In genomic region chr9:104093647-104094533, GRCh38 we compare ENCODE assay signal across 8 cellular contexts. TPM values are rescaled to one million over a fixed set of nuclear protein-coding genes. Genes with fewer than 3 reads are reported as not detected.
DNase-seq lines count a peak whose midpoint lies in the region; ATAC-seq, FAIRE-seq and TF ChIP-seq lines count a peak whose summit lies in the region.

Gene SMC2 (plus strand): TSS chr9:104094309. CDS start chr9:104095385, 1,076 bp downstream.

- no peak for FAIRE-seq in HepG2 (lab: Jason Lieb, UNC)

- TF ChIP-seq POLR2A in HepG2 (IDR thresholded peaks at IDR 0.05; ENCODE audit: insufficient read depth in 1 of 2, low read depth in 2 of 2, low read length in 2 of 2): peak; percentile 90 to 93

- peak; percentile 36 for TF ChIP-seq RAD21 in HepG2 (CRISPR knock-in tag; IDR thresholded peaks at IDR 0.05)

- WGBS in HepG2 (ENCODE audit: low lambda C conversion rate): 1% methylated on average over 23 of the region's 58 CpGs

- ATAC-seq in GM19372 (IDR thresholded peaks at IDR 0.05; ENCODE audit: low read depth, unreplicated experiment) (peak; percentile 73), HG03558 (IDR thresholded peaks at IDR 0.05; ENCODE audit: extremely low read depth, unreplicated experiment) (peak; percentile 72), HepG2 (peak; percentile 95)

- peak; percentile 62 to 92 (median 88) for DNase-seq in C1 segment of cervical spinal cord (lab: John Stamatoyannopoulos, UW)
- peak; percentile 95 for DNase-seq in NCI-H748 treated with DMSO at 0.1 percent for 48 hours (lab: John Stamatoyannopoulos, UW)
- DNase-seq in activated CD4-positive, alpha-beta T cell treated with anti-CD3 and anti-CD28 coated beads, Interleukin-2, amount 50 U/mL, for 4 hours: peak; percentile 92
- DNase-seq in dermis blood vessel endothelial cell: peak; percentile 93
- DNase-seq in HepG2 (ENCODE audit: low spot score): peak; percentile 83
- DNase-seq in stimulated activated CD4-positive, alpha-beta T cell treated with anti-CD3 and anti-CD28 coated beads, Interleukin-4, amount 100 ng/mL, for 1 hour: peak; percentile 94

- no peaks in the 10 kb centered on the region for H4K20me1 ChIP-seq in HepG2 (ENCODE audit: insufficient read depth, low read length)

- H3K4me1 ChIP-seq in HepG2 (ENCODE audit: insufficient read depth, low read length): peaks cover 31% of the 10 kb centered on the region

- H3K27ac ChIP-seq in HepG2 (ENCODE audit: extremely low read length, insufficient read depth, low read length): peak within 1 kb of the TSS; percentile 94

- no peaks in the 10 kb centered on the region for H3K27me3 ChIP-seq in HepG2 (ENCODE audit: control insufficient read depth in 1 of 2, insufficient read depth in 2 of 2, low read length in 2 of 2)

- peaks cover 9% of the 10 kb centered on the region for H3K79me2 ChIP-seq in HepG2 (ENCODE audit: insufficient read depth, low read length)

- no peak for TF ChIP-seq CTCF in HepG2 (CRISPR knock-in tag; IDR thresholded peaks at IDR 0.05)

- peak within 1 kb of the TSS; percentile 90 for H3K9ac ChIP-seq in HepG2 (ENCODE audit: insufficient read depth, low read depth, low read length)

- no peak for TF ChIP-seq EP300 in HepG2 (IDR thresholded peaks at IDR 0.05; ENCODE audit: low read depth in 2 of 2, low read length in 2 of 2)
- TF ChIP-seq EP300 in HepG2 (CRISPR knock-in tag; IDR thresholded peaks at IDR 0.05; ENCODE audit: borderline replicate concordance): no peak

- POLR2A ChIA-PET in HepG2 (lab: Yijun Ruan, JAX): interaction anchor here (1.1 to 2.5 kb wide), 2 partner anchors 16 to 20 kb away, joined by 3 to 9 read pairs; no protein-coding TSS in a partner anchor

- intact Hi-C loops in HepG2 (cut with micrococcal nuclease; ENCODE audit: unreplicated experiment): loop anchor here (5.0 to 10.0 kb wide), 3 partner anchors 159 to 697 kb away; partner anchors contain the start of gene NIPSNAP3A

- H3K36me3 ChIP-seq in HepG2 (replicated peaks in 1 of 2; ENCODE audit: control insufficient read depth in 1 of 2, insufficient read depth in 2 of 2, low read length in 2 of 2): no peaks in the 10 kb centered on the region

- H3K4me2 ChIP-seq in HepG2 (ENCODE audit: low read depth, low read length): peak within 1 kb of the TSS; percentile 79

- H2AFZ ChIP-seq in HepG2 (ENCODE audit: low read length): peak within 1 kb of the TSS; percentile 94

- CTCF ChIA-PET in HepG2 (lab: Yijun Ruan, JAX; ENCODE audit: low intra/inter-chr PET ratio, low total read pairs): no interaction called here

- in situ Hi-C loops in HepG2 (cut with HindIII; ENCODE audit: extremely low pct_ligation_motif_present, low pct_unique_long_range_greater_than_20kb): no loop called here

- peak within 1 kb of the TSS; percentile 76 to 83 (median 83) for H3K4me3 ChIP-seq in HepG2 (replicated peaks in 1 of 3; ENCODE audit: insufficient read depth in 1 of 3, low read depth in 2 of 3, low read length in 3 of 3)

- no TSS peak for BruUV-seq in HepG2 (replicated peaks; lab: Mats Ljungman, UMichigan)

- no peaks in the 10 kb centered on the region for H3K9me3 ChIP-seq in HepG2 (ENCODE audit: low read length)

TF ChIP-seq in HepG2, 621 proteins besides CTCF, POLR2A, EP300 and RAD21 (continues in another document):
- no peak for TF ChIP-seq ZNF138 (CRISPR knock-in tag; IDR thresholded peaks at IDR 0.05; ENCODE audit: low read depth)
- peak; percentile 18; the same call in 1 of the 2 replicates for TF ChIP-seq FOXJ3 (CRISPR knock-in tag; IDR thresholded peaks at IDR 0.05; ENCODE audit: borderline replicate concordance)
- TF ChIP-seq, protein P1, sequence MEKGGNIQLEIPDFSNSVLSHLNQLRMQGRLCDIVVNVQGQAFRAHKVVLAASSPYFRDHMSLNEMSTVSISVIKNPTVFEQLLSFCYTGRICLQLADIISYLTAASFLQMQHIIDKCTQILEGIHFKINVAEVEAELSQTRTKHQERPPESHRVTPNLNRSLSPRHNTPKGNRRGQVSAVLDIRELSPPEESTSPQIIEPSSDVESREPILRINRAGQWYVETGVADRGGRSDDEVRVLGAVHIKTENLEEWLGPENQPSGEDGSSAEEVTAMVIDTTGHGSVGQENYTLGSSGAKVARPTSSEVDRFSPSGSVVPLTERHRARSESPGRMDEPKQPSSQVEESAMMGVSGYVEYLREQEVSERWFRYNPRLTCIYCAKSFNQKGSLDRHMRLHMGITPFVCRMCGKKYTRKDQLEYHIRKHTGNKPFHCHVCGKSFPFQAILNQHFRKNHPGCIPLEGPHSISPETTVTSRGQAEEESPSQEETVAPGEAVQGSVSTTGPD (CRISPR knock-in tag; IDR thresholded peaks at IDR 0.05): no peak
- peak; percentile 61; the same call in 1 of the 2 replicates for TF ChIP-seq ZMYM4 (CRISPR knock-in tag; IDR thresholded peaks at IDR 0.05)
- peak; percentile 85 for TF ChIP-seq RBFOX2 (IDR thresholded peaks at IDR 0.05; ENCODE audit: low read depth, low read length)
- peak; percentile 56; the same call in 1 of the 2 replicates for TF ChIP-seq MAX (IDR thresholded peaks at IDR 0.05)
- no peak for TF ChIP-seq ZNF570 (CRISPR knock-in tag; IDR thresholded peaks at IDR 0.05; ENCODE audit: borderline replicate concordance)
- peak; percentile 47; the same call in 1 of the 2 replicates for TF ChIP-seq NKX3-1 (CRISPR knock-in tag; IDR thresholded peaks at IDR 0.05)
- no peak for TF ChIP-seq ARNT (IDR thresholded peaks at IDR 0.05)
- no peak for TF ChIP-seq ZNF468 (CRISPR knock-in tag; IDR thresholded peaks at IDR 0.05)
- TF ChIP-seq ZNF501 (CRISPR knock-in tag; IDR thresholded peaks at IDR 0.05): peak; percentile 94
- TF ChIP-seq, protein P2, sequence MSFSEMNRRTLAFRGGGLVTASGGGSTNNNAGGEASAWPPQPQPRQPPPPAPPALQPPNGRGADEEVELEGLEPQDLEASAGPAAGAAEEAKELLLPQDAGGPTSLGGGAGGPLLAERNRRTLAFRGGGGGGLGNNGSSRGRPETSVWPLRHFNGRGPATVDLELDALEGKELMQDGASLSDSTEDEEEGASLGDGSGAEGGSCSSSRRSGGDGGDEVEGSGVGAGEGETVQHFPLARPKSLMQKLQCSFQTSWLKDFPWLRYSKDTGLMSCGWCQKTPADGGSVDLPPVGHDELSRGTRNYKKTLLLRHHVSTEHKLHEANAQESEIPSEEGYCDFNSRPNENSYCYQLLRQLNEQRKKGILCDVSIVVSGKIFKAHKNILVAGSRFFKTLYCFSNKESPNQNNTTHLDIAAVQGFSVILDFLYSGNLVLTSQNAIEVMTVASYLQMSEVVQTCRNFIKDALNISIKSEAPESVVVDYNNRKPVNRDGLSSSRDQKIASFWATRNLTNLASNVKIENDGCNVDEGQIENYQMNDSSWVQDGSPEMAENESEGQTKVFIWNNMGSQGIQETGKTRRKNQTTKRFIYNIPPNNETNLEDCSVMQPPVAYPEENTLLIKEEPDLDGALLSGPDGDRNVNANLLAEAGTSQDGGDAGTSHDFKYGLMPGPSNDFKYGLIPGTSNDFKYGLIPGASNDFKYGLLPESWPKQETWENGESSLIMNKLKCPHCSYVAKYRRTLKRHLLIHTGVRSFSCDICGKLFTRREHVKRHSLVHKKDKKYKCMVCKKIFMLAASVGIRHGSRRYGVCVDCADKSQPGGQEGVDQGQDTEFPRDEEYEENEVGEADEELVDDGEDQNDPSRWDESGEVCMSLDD (CRISPR knock-in tag; IDR thresholded peaks at IDR 0.05; ENCODE audit: borderline replicate concordance): peak; percentile 63
- TF ChIP-seq NRL (CRISPR knock-in tag; IDR thresholded peaks at IDR 0.05; ENCODE audit: borderline replicate concordance): no peak
- peak; percentile 75 for TF ChIP-seq YEATS4 (CRISPR knock-in tag; IDR thresholded peaks at IDR 0.05; ENCODE audit: borderline replicate concordance)
- peak; percentile 98 for TF ChIP-seq SAP130 (CRISPR knock-in tag; IDR thresholded peaks at IDR 0.05; ENCODE audit: low read depth)
- TF ChIP-seq ZNF224 (CRISPR knock-in tag; IDR thresholded peaks at IDR 0.05): no peak; the same call in 1 of the 2 replicates

RNA-seq across cellular contexts. Expression of gene SMC2, which starts in this region (rescaled TPM):
- total RNA-seq in dermis blood vessel endothelial cell: 15.5 and 38.1 TPM in 2 replicates
- total RNA-seq in HepG2 (2016; rRNA removed; fragmentation: Illumina TruSeq; extraction: Trizol): 36.7 and 66.8 TPM in 2 replicates
- 1.7 and 1.9 TPM in 2 replicates for total RNA-seq in HepG2 (2016; cell fraction: cytosol; rRNA removed; fragmentation: Illumina TruSeq; extraction: Trizol; ENCODE audit: low read depth)
- total RNA-seq in HepG2 (2016; cell fraction: insoluble cytoplasmic fraction; rRNA removed; fragmentation: Illumina TruSeq; extraction: Trizol): 34.9 and 62.7 TPM in 2 replicates
- 6.0 and 7.7 TPM in 2 replicates for total RNA-seq in HepG2 (2016; cell fraction: membrane; rRNA removed; fragmentation: Illumina TruSeq; extraction: Trizol)
- total RNA-seq in HepG2 (2016; cell fraction: nucleus; rRNA removed; fragmentation: Illumina TruSeq; extraction: Trizol): 31.3 and 34.5 TPM in 2 replicates
- polyA plus RNA-seq in HepG2 (2011; rRNA removed): 3.0 and 5.6 TPM in 2 replicates
- polyA plus RNA-seq in HepG2 (2011; cell fraction: cytosol; rRNA removed): 2.3 and 2.5 TPM in 2 replicates
- polyA plus RNA-seq in HepG2 (2011; cell fraction: nucleus; rRNA removed): 1.9 and 2.1 TPM in 2 replicates
- 4.8 and 11.2 TPM in 2 replicates for polyA plus RNA-seq in HepG2 (2012)
- 0.49 and 0.53 TPM in 2 replicates for polyA plus RNA-seq in HepG2 (2016; cell fraction: cytosol; fragmentation: Illumina TruSeq; extraction: Trizol; ENCODE audit: low read depth)
- polyA plus RNA-seq in HepG2 (2016; cell fraction: insoluble cytoplasmic fraction; fragmentation: Illumina TruSeq; extraction: Trizol; ENCODE audit: low read depth): 33.8 and 36.0 TPM in 2 replicates
- 1.9 and 2.1 TPM in 2 replicates for polyA plus RNA-seq in HepG2 (2016; cell fraction: membrane; fragmentation: Illumina TruSeq; extraction: Trizol; ENCODE audit: low read depth)
- polyA plus RNA-seq in HepG2 (2016; cell fraction: nucleus; fragmentation: Illumina TruSeq; extraction: Trizol; ENCODE audit: insufficient read depth, low read depth): 19.9 and 22.7 TPM in 2 replicates
- 3.9 and 16.8 TPM in 2 replicates for polyA minus RNA-seq in HepG2 (2011; rRNA and poly(A)+ RNA removed; ENCODE audit: low replicate concordance)
- polyA minus RNA-seq in HepG2 (2011; cell fraction: cytosol; rRNA and poly(A)+ RNA removed): 6.3 and 8.2 TPM in 2 replicates
- 11.3 and 13.4 TPM in 2 replicates for polyA minus RNA-seq in HepG2 (2011; cell fraction: nucleus; rRNA and poly(A)+ RNA removed)

Comparison
In these comparisons a context has a peak if more than half of its experiments do, and no peak if none do; other contexts are left out.
1. Peak in every context shown above with its lines: DNase-seq, ATAC-seq, H3K4me3 ChIP-seq and H3K27ac ChIP-seq.